ENCODE assay signal across 8 cellular contexts in the genomic region with DNA sequence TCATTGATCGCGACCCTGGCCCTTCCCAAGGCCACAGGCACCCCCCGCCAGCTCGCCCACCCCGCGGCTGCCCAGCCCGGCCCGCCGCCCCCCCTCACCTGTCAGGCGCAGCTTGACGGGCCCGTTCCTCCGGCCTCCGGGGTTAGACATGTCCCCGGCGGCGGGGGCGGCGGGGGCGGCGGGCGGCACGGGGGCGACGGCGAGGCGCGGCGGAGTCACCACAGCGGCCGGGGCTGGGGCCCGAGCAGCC. TPM values are rescaled to one million over a fixed set of nuclear protein-coding genes. Genes with fewer than 3 reads are reported as not detected.
DNase-seq lines count a peak whose midpoint lies in the region; ATAC-seq, FAIRE-seq and TF ChIP-seq lines count a peak whose summit lies in the region.

No MANE protein-coding gene starts in this region.

- peak overlapping the region; percentile 82; the same call in 1 of the 2 replicates for H2AFZ ChIP-seq in GM12878 (ENCODE audit: control insufficient read depth, low read depth, low read length)

- POLR2A ChIA-PET in GM12878 (lab: Charles Lee) = no interaction called here

- SMC1A ChIA-PET in GM12878 (lab: Charles Lee; ENCODE audit: uncharacterized antibody, unreplicated experiment) = no interaction called here

- in situ Hi-C loops in GM12878 (cut with MboI) = no loop called here

- TF ChIP-seq RAD21 in GM12878 (IDR thresholded peaks at IDR 0.05; ENCODE audit: insufficient read depth, low read depth, low read length) = no peak

- 0% methylated on average over 6 of the region's 32 CpGs for WGBS in GM12878 (ENCODE audit: insufficient coverage, insufficient replicate concordance, low lambda C conversion rate, missing lambda C conversion rate)
- WGBS in right lobe of liver (ENCODE audit: insufficient coverage, low coverage, low lambda C conversion rate, missing lambda C conversion rate) = 0% methylated on average over 11 of the region's 32 CpGs
- WGBS in tibial nerve, 2 donors = 0 to 2% methylated on average over 7 to 24 of the region's 32 CpGs

- H3K9ac ChIP-seq in GM12878 (ENCODE audit: control insufficient read depth, insufficient read depth, low read length) = peak overlapping the region; percentile 45; the same call in 1 of the 2 replicates

- DNase-seq in GM12878 (ENCODE audit: low read depth, low spot score) (no peak), right lobe of liver (peak; percentile 63 to 68 (median 66)), tibial nerve (ENCODE audit: low spot score in 2 of 2) (peak in 1 of 2 donors; percentile 23), superior temporal gyrus (ENCODE audit: extremely low spot score) (no peak)
- DNase-seq in central memory CD4-positive, alpha-beta T cell = no peak
- DNase-seq in stimulated activated CD4-positive, alpha-beta T cell treated with anti-CD3 and anti-CD28 coated beads, Interleukin-15, amount 100 ng/mL, for 24 hours = no peak

- H3K36me3 ChIP-seq in GM12878 (ENCODE audit: control insufficient read depth in 2 of 2, insufficient read depth in 2 of 2, low read length in 1 of 2) (no peaks in the 10 kb centered on the region), right lobe of liver (no peaks in the 10 kb centered on the region), tibial nerve (no peaks in the 10 kb centered on the region)

- peaks cover 15% of the 10 kb centered on the region for H3K79me2 ChIP-seq in GM12878 (ENCODE audit: control insufficient read depth, insufficient read depth, low read length)

- no peak for TF ChIP-seq CTCF in GM12878 (IDR thresholded peaks at IDR 0.05 in 2 of 3, conservative IDR thresholded peaks at IDR 0.05 in 1 of 3; ENCODE audit: control insufficient read depth in 2 of 3, extremely low read depth in 1 of 3, insufficient read depth in 1 of 3, low read depth in 3 of 3, low read length in 3 of 3)
- TF ChIP-seq CTCF in right lobe of liver (IDR thresholded peaks at IDR 0.05) = no peak
- no peak for TF ChIP-seq CTCF in tibial nerve (IDR thresholded peaks at IDR 0.05)

- H3K4me2 ChIP-seq in GM12878 (ENCODE audit: control insufficient read depth, insufficient read depth) = no peak overlapping the region

- ATAC-seq in GM19043 (IDR thresholded peaks at IDR 0.05; ENCODE audit: low read depth, unreplicated experiment) = peak; percentile 26
- peak; percentile 36 for ATAC-seq in HG03460 (IDR thresholded peaks at IDR 0.05; ENCODE audit: unreplicated experiment)
- ATAC-seq in GM12878 = no peak; the same call in 2 of the 3 replicates
- ATAC-seq in right lobe of liver = peak; percentile 18 to 39 (median 36)

- H3K9me3 ChIP-seq in GM12878 (replicated peaks; ENCODE audit: control insufficient read depth, insufficient read depth, low read length) = no peaks in the 10 kb centered on the region
- no peaks in the 10 kb centered on the region for H3K9me3 ChIP-seq in right lobe of liver
- H3K9me3 ChIP-seq in tibial nerve = no peaks in the 10 kb centered on the region

- TF ChIP-seq EP300 in GM12878 (IDR thresholded peaks at IDR 0.05; ENCODE audit: borderline replicate concordance in 1 of 2, control insufficient read depth in 1 of 2, low read depth in 2 of 2, low read length in 2 of 2) (no peak), tibial nerve (IDR thresholded peaks at IDR 0.05) (no peak)

- FAIRE-seq in GM12878 (lab: Jason Lieb, UNC) = no peak

- H3K4me3 ChIP-seq in GM12878 = peak overlapping the region; percentile 61
- peak overlapping the region; percentile 30 to 73 (median 61) for H3K4me3 ChIP-seq in right lobe of liver
- peak overlapping the region; percentile 48 to 82 (median 66) for H3K4me3 ChIP-seq in tibial nerve

- BruUV-seq in GM12878 (replicated peaks; lab: Mats Ljungman, UMichigan) = no TSS peak

- H3K4me1 ChIP-seq in GM12878 (ENCODE audit: control insufficient read depth, insufficient read depth, low read length) (peaks cover 6% of the 10 kb centered on the region), right lobe of liver (peaks cover 0 to 11% (median 0%) of the 10 kb centered on the region in 4 donors), tibial nerve (peaks cover 0 to 30% (median 7%) of the 10 kb centered on the region in 4 donors)

- no peak for TF ChIP-seq POLR2A in GM12878 (IDR thresholded peaks at IDR 0.05; ENCODE audit: low read depth, low read length)
- no peak for TF ChIP-seq POLR2A in right lobe of liver (IDR thresholded peaks at IDR 0.05)
- TF ChIP-seq POLR2A in tibial nerve (IDR thresholded peaks at IDR 0.05) = no peak

- H3K27me3 ChIP-seq in GM12878 (replicated peaks in 1 of 2; ENCODE audit: control insufficient read depth in 2 of 2, insufficient read depth in 2 of 2, low read length in 1 of 2) (no peaks in the 10 kb centered on the region), right lobe of liver (no peaks in the 10 kb centered on the region), tibial nerve (no peaks in the 10 kb centered on the region)

- CTCF ChIA-PET in GM12878 (lab: Yijun Ruan, JAX) = no interaction called here

- intact Hi-C loops in GM12878 (cut with micrococcal nuclease; ENCODE audit: unreplicated experiment) = no loop called here
- intact Hi-C loops in right lobe of liver (cut with DNase I) = no loop called here

- no peaks in the 10 kb centered on the region; the same call in 1 of the 2 replicates for H4K20me1 ChIP-seq in GM12878 (ENCODE audit: control insufficient read depth, insufficient read depth)

- RAD21 ChIA-PET in GM12878 (lab: Charles Lee; ENCODE audit: unreplicated experiment) = interaction anchor here (1.0 to 1.1 kb wide), 2 partner anchors 12 to 241 kb away, joined by 3 to 5 read pairs; no protein-coding TSS in a partner anchor

- H3K27ac ChIP-seq in GM12878 (ENCODE audit: control insufficient read depth, insufficient read depth) (peak overlapping the region; percentile 73; the same call in 1 of the 2 replicates), right lobe of liver (peak overlapping the region; percentile 78 to 86 (median 83)), tibial nerve (peak overlapping the region; percentile 62 to 97 (median 82))

TF ChIP-seq in GM12878, 131 proteins besides CTCF, POLR2A, EP300 and RAD21:
- TF ChIP-seq CHD2 (IDR thresholded peaks at IDR 0.05; ENCODE audit: borderline replicate concordance, low read depth, low read length) (no peak), YY1 (IDR thresholded peaks at IDR 0.05; ENCODE audit: low read depth, low read length) (0 out of 2 replicates have a peak, but pooled peaks have one; percentile 2), POLR2AphosphoS5 (IDR thresholded peaks at IDR 0.05; ENCODE audit: low read length) (0 out of 2 replicates have a peak, but pooled peaks have one; percentile 10)

RNA-seq across cellular contexts. Expression of a gene that starts 0.5 kb away (rescaled TPM):
- total RNA-seq in GM12878 (2013; cell fraction: nucleolus; rRNA removed) = 33.3 and 41.2 TPM in 2 replicates
- 7.9 and 11.1 TPM in 2 replicates for total RNA-seq in GM12878 (2014; rRNA removed)
- 13.0 and 13.4 TPM in 2 replicates for total RNA-seq in GM12878 (2014; rRNA removed; fragmentation: Illumina TruSeq; extraction: Trizol)
- 8.8 and 9.0 TPM in 2 replicates for total RNA-seq in GM12878 (2021)
- polyA plus RNA-seq in GM12878 (2011; ENCODE audit: low read depth) = 3.3 TPM
- 11.8 and 13.6 TPM in 2 replicates for polyA plus RNA-seq in GM12878 (2011; rRNA removed)
- polyA plus RNA-seq in GM12878 (2011; cell fraction: cytosol; rRNA removed) = 4.3 and 5.4 TPM in 2 replicates
- 9.0 and 9.4 TPM in 2 replicates for polyA plus RNA-seq in GM12878 (2011; cell fraction: nucleus; rRNA removed)
- 4.4 and 5.1 TPM in 2 replicates for polyA plus RNA-seq in GM12878 (2012)
- 12.0 and 12.7 TPM in 2 replicates for polyA plus RNA-seq in GM12878 (2014; fragmentation: Illumina TruSeq; extraction: Trizol)
- 1 to 10 TPM; 2.8 to 3.3 TPM for polyA plus RNA-seq in GM12878 (2014; fragmentation: Nextera tagmentation; extraction: Ambion mirVana)
- polyA plus RNA-seq in GM12878 (2014; rRNA removed) = 6.5 and 7.1 TPM in 2 replicates
- polyA plus RNA-seq in GM12878 (2016; fragmentation: Nextera tagmentation; extraction: Ambion mirVana) = 1 to 10 TPM; 3.5 to 4.5 TPM
- polyA minus RNA-seq in GM12878 (2011; rRNA and poly(A)+ RNA removed) = 14.8 and 19.0 TPM in 2 replicates
- 6.1 and 6.9 TPM in 2 replicates for polyA minus RNA-seq in GM12878 (2011; cell fraction: cytosol; rRNA and poly(A)+ RNA removed)
- 7.1 and 9.6 TPM in 2 replicates for polyA minus RNA-seq in GM12878 (2011; cell fraction: nucleus; rRNA and poly(A)+ RNA removed)
- 1 to 10 TPM; 2.5 to 6.8 (median 4.0) TPM for total RNA-seq in right lobe of liver
- total RNA-seq in tibial nerve = 10 to 100 TPM; 18.2 to 28.0 (median 21.3) TPM

Comparison
In these comparisons a context has a peak if more than half of its experiments do, and no peak if none do; other contexts are left out.
1. DNase-seq: peak in right lobe of liver (3 of 3); none in GM12878 (single experiment), central memory CD4-positive, alpha-beta T cell (single experiment), stimulated activated CD4-positive, alpha-beta T cell treated with anti-CD3 and anti-CD28 coated beads, Interleukin-15, amount 100 ng/mL, for 24 hours (single experiment) and superior temporal gyrus (single experiment).
2. Peak in every context shown above with its lines, with median percentiles within 50 percentile points of each other: H3K27ac ChIP-seq and H3K4me3 ChIP-seq.